Comparison of ENCODE assay signal across 7 cellular contexts in the genomic region with DNA sequence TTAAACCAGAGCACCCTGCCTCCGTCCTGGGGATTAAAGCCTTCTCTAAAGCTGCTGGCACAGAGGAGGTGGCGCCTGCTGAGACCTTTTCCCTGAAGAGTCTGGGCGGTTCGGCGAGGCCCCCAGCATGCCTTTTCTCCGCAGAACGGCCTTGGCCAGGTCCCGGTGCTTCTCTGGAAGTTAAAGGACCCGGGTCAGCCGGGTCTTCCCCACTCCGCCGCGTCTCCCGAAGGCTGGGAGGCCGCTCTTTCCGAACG. TPM values are rescaled to one million over a fixed set of nuclear protein-coding genes. Genes with fewer than 3 reads are reported as not detected.
A peak's percentile ranks its signal among the peaks of the same experiment; 100 is the strongest.
DNase-seq lines count a peak whose midpoint lies in the region; ATAC-seq and TF ChIP-seq lines count a peak whose summit lies in the region.

No MANE protein-coding gene starts in this region.

- TF ChIP-seq CTCF in WI38 (IDR thresholded peaks at IDR 0.05; ENCODE audit: low read depth, low read length) (no peak), vagina (IDR thresholded peaks at IDR 0.05) (no peak)

- no peaks in the 10 kb centered on the region for H3K27me3 ChIP-seq in naive thymus-derived CD4-positive, alpha-beta T cell (ENCODE audit: control insufficient read depth in 2 of 2, insufficient read depth in 2 of 2, low read length in 2 of 2)
- H3K27me3 ChIP-seq in vagina = no peaks in the 10 kb centered on the region

- peaks cover 0 to 33% (median 0%) of the 10 kb centered on the region in 3 experiments for H3K36me3 ChIP-seq in naive thymus-derived CD4-positive, alpha-beta T cell (ENCODE audit: control insufficient read depth in 2 of 3, insufficient read depth in 3 of 3, low read length in 3 of 3)
- peaks cover 0 to 29% of the 10 kb centered on the region in 2 donors for H3K36me3 ChIP-seq in vagina

- POLR2A ChIA-PET in naive thymus-derived CD4-positive, alpha-beta T cell (lab: Charles Lee) = interaction anchor here (0.7 to 2.9 kb wide), 19 partner anchors 9 to 135 kb away, joined by 3 to 24 read pairs (median 5); a partner anchor contains a TSS

- DNase-seq in epithelial cell of prostate (ENCODE audit: low read depth, low spot score) (no peak), vagina (ENCODE audit: extremely low spot score in 2 of 2) (no peak), NCI-H128 (lab: John Stamatoyannopoulos, UW; ENCODE audit: unreplicated experiment) (no peak)
- DNase-seq in naive thymus-derived CD4-positive, alpha-beta T cell = peak in 5 of 9 donors; percentile 32 to 45 (median 36)

- CTCF ChIA-PET in naive thymus-derived CD4-positive, alpha-beta T cell (lab: Charles Lee) = interaction anchor here (0.6 to 1.7 kb wide), 9 partner anchors 10 to 135 kb away, joined by 3 to 11 read pairs (median 4); a partner anchor contains a TSS

- intact Hi-C loops in naive thymus-derived CD4-positive, alpha-beta T cell (cut with micrococcal nuclease) = loop anchor here (1.0 to 5.0 kb wide), 10 partner anchors 16 to 135 kb away; a partner anchor contains a TSS
- intact Hi-C loops in vagina (cut with DNase I) = no loop called here

- H3K4me1 Mint-ChIP-seq in naive thymus-derived CD4-positive, alpha-beta T cell = peaks cover 29 to 59% (median 46%) of the 10 kb centered on the region in 7 donors

- H3K9me3 ChIP-seq in naive thymus-derived CD4-positive, alpha-beta T cell (ENCODE audit: control insufficient read depth in 2 of 3, low read length in 3 of 3) = no peaks in the 10 kb centered on the region
- no peaks in the 10 kb centered on the region for H3K9me3 ChIP-seq in vagina

- peaks cover 21 to 24% of the 10 kb centered on the region in 2 donors for H3K4me1 ChIP-seq in naive thymus-derived CD4-positive, alpha-beta T cell (ENCODE audit: control insufficient read depth in 2 of 2, insufficient read depth in 2 of 2, low read length in 2 of 2)
- H3K4me1 ChIP-seq in vagina = peaks cover 42% of the 10 kb centered on the region

- no peaks in the 10 kb centered on the region for H3K9me3 Mint-ChIP-seq in naive thymus-derived CD4-positive, alpha-beta T cell

- no peak for TF ChIP-seq POLR2A in vagina (IDR thresholded peaks at IDR 0.05)

- peak overlapping the region; percentile 84 to 99 (median 96) for H3K4me3 Mint-ChIP-seq in naive thymus-derived CD4-positive, alpha-beta T cell

- peaks cover 0 to 14% (median 5%) of the 10 kb centered on the region in 5 donors for H3K36me3 Mint-ChIP-seq in naive thymus-derived CD4-positive, alpha-beta T cell

- peak overlapping the region; percentile 36 to 98 (median 90) for H3K27ac Mint-ChIP-seq in naive thymus-derived CD4-positive, alpha-beta T cell

- H3K27me3 Mint-ChIP-seq in naive thymus-derived CD4-positive, alpha-beta T cell = no peaks in the 10 kb centered on the region

- ATAC-seq in GM19023 (IDR thresholded peaks at IDR 0.05; ENCODE audit: unreplicated experiment) (peak; percentile 24), HG02973 (IDR thresholded peaks at IDR 0.05; ENCODE audit: unreplicated experiment) (peak; percentile 26)
- ATAC-seq in naive thymus-derived CD4-positive, alpha-beta T cell = peak; percentile 35

- H3K4me3 ChIP-seq in WI38 (ENCODE audit: low read depth, low read length) (peak overlapping the region; percentile 87), vagina (peak overlapping the region; percentile 58 to 66)
- peak overlapping the region; percentile 72 for H3K4me3 ChIP-seq in naive thymus-derived CD4-positive, alpha-beta T cell (ENCODE audit: low read length)

- H3K27ac ChIP-seq in epithelial cell of prostate (peak overlapping the region; percentile 80), vagina (peak overlapping the region; percentile 85)
- peak overlapping the region; percentile 85 for H3K27ac ChIP-seq in naive thymus-derived CD4-positive, alpha-beta T cell (ENCODE audit: low read depth, low read length)

RNA-seq across cellular contexts. Expression of a gene that starts 0.5 kb away (rescaled TPM):
- 100 to 1,000 TPM in 2 of 5 experiments, 10 to 100 TPM in 3; 40.5 to 111 (median 99.6) TPM for total RNA-seq in naive thymus-derived CD4-positive, alpha-beta T cell
- polyA plus RNA-seq in naive thymus-derived CD4-positive, alpha-beta T cell = 10 to 100 TPM; 20.2 to 27.7 TPM
- total RNA-seq in vagina = 51.6 TPM

RNA-seq across cellular contexts. Expression of a gene that starts 16.3 kb away (rescaled TPM):
- total RNA-seq in naive thymus-derived CD4-positive, alpha-beta T cell = 10 to 100 TPM; 34.0 to 97.8 (median 80.6) TPM
- polyA plus RNA-seq in naive thymus-derived CD4-positive, alpha-beta T cell = 10 to 100 TPM; 92.5 to 98.3 TPM
- total RNA-seq in vagina = 43.2 TPM

RNA-seq across cellular contexts. Expression of a gene that starts 31.8 kb away (rescaled TPM):
- total RNA-seq in naive thymus-derived CD4-positive, alpha-beta T cell = 100 to 1,000 TPM in 1 of 5 experiments, 10 to 100 TPM in 4; 44.4 to 210 (median 59.2) TPM
- 100 to 1,000 TPM; 239 to 242 TPM for polyA plus RNA-seq in naive thymus-derived CD4-positive, alpha-beta T cell
- 123 TPM for total RNA-seq in vagina

RNA-seq across cellular contexts. Expression of a gene that starts 33.0 kb away (rescaled TPM):
- 100 to 1,000 TPM in 3 of 5 experiments, 10 to 100 TPM in 2; 78.9 to 130 (median 116) TPM for total RNA-seq in naive thymus-derived CD4-positive, alpha-beta T cell
- 100 to 1,000 TPM; 131 to 141 TPM for polyA plus RNA-seq in naive thymus-derived CD4-positive, alpha-beta T cell
- 56.7 TPM for total RNA-seq in vagina

RNA-seq across cellular contexts. Expression of a gene that starts 50.5 kb away (rescaled TPM):
- total RNA-seq in naive thymus-derived CD4-positive, alpha-beta T cell = 1 to 10 TPM in 4 of 5 experiments, under 1 TPM in 1; 0.95 to 5.8 (median 3.3) TPM
- polyA plus RNA-seq in naive thymus-derived CD4-positive, alpha-beta T cell = 1 to 10 TPM; 4.0 to 5.5 TPM
- 11.3 TPM for total RNA-seq in vagina

Comparison
In these comparisons a context has a peak if more than half of its experiments do, and no peak if none do; other contexts are left out.
1. DNase-seq: peak in naive thymus-derived CD4-positive, alpha-beta T cell (5 of 9); none in epithelial cell of prostate (single experiment), vagina (0 of 2) and NCI-H128 (single experiment).
2. Peak in every context shown above with its lines, with median percentiles within 50 percentile points of each other: ATAC-seq, H3K4me3 ChIP-seq and H3K27ac ChIP-seq.